ENCODE assay signal across 1 cellular context in genomic region chr19:19098703-19099632, GRCh38.
TF ChIP-seq lines count a peak whose summit lies in the region.

No MANE protein-coding gene starts in this region.

TF ChIP-seq in HepG2, 621 proteins besides CTCF, POLR2A, EP300 and RAD21 (continued from another document and continues in another):
- no peak for TF ChIP-seq ZSCAN25 (CRISPR knock-in tag; IDR thresholded peaks at IDR 0.05)
- TF ChIP-seq ZFP82 (CRISPR knock-in tag; IDR thresholded peaks at IDR 0.05; ENCODE audit: borderline replicate concordance): no peak
- TF ChIP-seq ZNF468 (CRISPR knock-in tag; IDR thresholded peaks at IDR 0.05): no peak
- TF ChIP-seq ZNF430 (CRISPR knock-in tag; IDR thresholded peaks at IDR 0.05): no peak
- peak; percentile 62; the same call in 1 of the 2 replicates for TF ChIP-seq ISL2 (CRISPR knock-in tag; IDR thresholded peaks at IDR 0.05)
- TF ChIP-seq JUND (CRISPR knock-in tag; IDR thresholded peaks at IDR 0.05): no peak
- TF ChIP-seq ZNF207 (IDR thresholded peaks at IDR 0.05; ENCODE audit: borderline replicate concordance): no peak
- TF ChIP-seq, protein P1, sequence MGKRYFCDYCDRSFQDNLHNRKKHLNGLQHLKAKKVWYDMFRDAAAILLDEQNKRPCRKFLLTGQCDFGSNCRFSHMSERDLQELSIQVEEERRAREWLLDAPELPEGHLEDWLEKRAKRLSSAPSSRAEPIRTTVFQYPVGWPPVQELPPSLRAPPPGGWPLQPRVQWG (CRISPR knock-in tag; IDR thresholded peaks at IDR 0.05; ENCODE audit: borderline replicate concordance, low read depth): no peak
- TF ChIP-seq ARNT (IDR thresholded peaks at IDR 0.05): no peak
- no peak for TF ChIP-seq ARHGAP35 (CRISPR knock-in tag; IDR thresholded peaks at IDR 0.05; ENCODE audit: borderline replicate concordance)
- peak; percentile 72; the same call in 1 of the 2 replicates for TF ChIP-seq ERF (CRISPR knock-in tag; IDR thresholded peaks at IDR 0.05)
- TF ChIP-seq ZBTB21 (CRISPR knock-in tag; IDR thresholded peaks at IDR 0.05): 0 out of 2 replicates have a peak, but pooled peaks have one; percentile 15
- peak; percentile 36; the same call in 1 of the 2 replicates for TF ChIP-seq ZBTB7B (CRISPR knock-in tag; IDR thresholded peaks at IDR 0.05)
- TF ChIP-seq, protein P2, sequence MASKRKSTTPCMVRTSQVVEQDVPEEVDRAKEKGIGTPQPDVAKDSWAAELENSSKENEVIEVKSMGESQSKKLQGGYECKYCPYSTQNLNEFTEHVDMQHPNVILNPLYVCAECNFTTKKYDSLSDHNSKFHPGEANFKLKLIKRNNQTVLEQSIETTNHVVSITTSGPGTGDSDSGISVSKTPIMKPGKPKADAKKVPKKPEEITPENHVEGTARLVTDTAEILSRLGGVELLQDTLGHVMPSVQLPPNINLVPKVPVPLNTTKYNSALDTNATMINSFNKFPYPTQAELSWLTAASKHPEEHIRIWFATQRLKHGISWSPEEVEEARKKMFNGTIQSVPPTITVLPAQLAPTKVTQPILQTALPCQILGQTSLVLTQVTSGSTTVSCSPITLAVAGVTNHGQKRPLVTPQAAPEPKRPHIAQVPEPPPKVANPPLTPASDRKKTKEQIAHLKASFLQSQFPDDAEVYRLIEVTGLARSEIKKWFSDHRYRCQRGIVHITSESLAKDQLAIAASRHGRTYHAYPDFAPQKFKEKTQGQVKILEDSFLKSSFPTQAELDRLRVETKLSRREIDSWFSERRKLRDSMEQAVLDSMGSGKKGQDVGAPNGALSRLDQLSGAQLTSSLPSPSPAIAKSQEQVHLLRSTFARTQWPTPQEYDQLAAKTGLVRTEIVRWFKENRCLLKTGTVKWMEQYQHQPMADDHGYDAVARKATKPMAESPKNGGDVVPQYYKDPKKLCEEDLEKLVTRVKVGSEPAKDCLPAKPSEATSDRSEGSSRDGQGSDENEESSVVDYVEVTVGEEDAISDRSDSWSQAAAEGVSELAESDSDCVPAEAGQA (IDR thresholded peaks at IDR 0.05; ENCODE audit: low read depth): no peak
- TF ChIP-seq, protein P2 (CRISPR knock-in tag; IDR thresholded peaks at IDR 0.05; ENCODE audit: borderline replicate concordance): no peak
- peak; percentile 20; the same call in 1 of the 2 replicates for TF ChIP-seq ZNF121 (CRISPR knock-in tag; IDR thresholded peaks at IDR 0.05)
- TF ChIP-seq DMTF1 (CRISPR knock-in tag; IDR thresholded peaks at IDR 0.05): no peak
- TF ChIP-seq RBM39 (IDR thresholded peaks at IDR 0.05; ENCODE audit: low read depth, low read length, poor library complexity, severe bottlenecking): peak; percentile 51
- no peak for TF ChIP-seq ZNF484 (CRISPR knock-in tag; IDR thresholded peaks at IDR 0.05; ENCODE audit: borderline replicate concordance, low read depth)
- no peak for TF ChIP-seq RNF2 (conservative IDR thresholded peaks at IDR 0.05; ENCODE audit: low read depth)
- 0 out of 2 replicates have a peak, but pooled peaks have one; percentile 12 for TF ChIP-seq ZBTB26 (CRISPR knock-in tag; IDR thresholded peaks at IDR 0.05; ENCODE audit: borderline replicate concordance)
- TF ChIP-seq HNRNPK (IDR thresholded peaks at IDR 0.05; ENCODE audit: low read depth, low read length, poor library complexity, severe bottlenecking): no peak
- TF ChIP-seq ZNF644 (CRISPR knock-in tag; IDR thresholded peaks at IDR 0.05; ENCODE audit: low read depth): peak; percentile 50
- no peak for TF ChIP-seq ZNF773 (CRISPR knock-in tag; IDR thresholded peaks at IDR 0.05; ENCODE audit: borderline replicate concordance)
- TF ChIP-seq CHD2 (IDR thresholded peaks at IDR 0.05; ENCODE audit: low read depth, low read length): no peak
- 0 out of 2 replicates have a peak, but pooled peaks have one; percentile 34 for TF ChIP-seq SALL2 (CRISPR knock-in tag; IDR thresholded peaks at IDR 0.05)
- TF ChIP-seq, protein P3, sequence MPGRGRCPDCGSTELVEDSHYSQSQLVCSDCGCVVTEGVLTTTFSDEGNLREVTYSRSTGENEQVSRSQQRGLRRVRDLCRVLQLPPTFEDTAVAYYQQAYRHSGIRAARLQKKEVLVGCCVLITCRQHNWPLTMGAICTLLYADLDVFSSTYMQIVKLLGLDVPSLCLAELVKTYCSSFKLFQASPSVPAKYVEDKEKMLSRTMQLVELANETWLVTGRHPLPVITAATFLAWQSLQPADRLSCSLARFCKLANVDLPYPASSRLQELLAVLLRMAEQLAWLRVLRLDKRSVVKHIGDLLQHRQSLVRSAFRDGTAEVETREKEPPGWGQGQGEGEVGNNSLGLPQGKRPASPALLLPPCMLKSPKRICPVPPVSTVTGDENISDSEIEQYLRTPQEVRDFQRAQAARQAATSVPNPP (CRISPR knock-in tag; IDR thresholded peaks at IDR 0.05): no peak
- no peak for TF ChIP-seq SMAD1 (CRISPR knock-in tag; IDR thresholded peaks at IDR 0.05; ENCODE audit: borderline replicate concordance, low read depth)
- peak; percentile 72 for TF ChIP-seq ZNF331 (CRISPR knock-in tag; IDR thresholded peaks at IDR 0.05)
- no peak for TF ChIP-seq ZBTB14 (CRISPR knock-in tag; IDR thresholded peaks at IDR 0.05)
- TF ChIP-seq NFRKB (IDR thresholded peaks at IDR 0.05): no peak
- TF ChIP-seq, protein P4, sequence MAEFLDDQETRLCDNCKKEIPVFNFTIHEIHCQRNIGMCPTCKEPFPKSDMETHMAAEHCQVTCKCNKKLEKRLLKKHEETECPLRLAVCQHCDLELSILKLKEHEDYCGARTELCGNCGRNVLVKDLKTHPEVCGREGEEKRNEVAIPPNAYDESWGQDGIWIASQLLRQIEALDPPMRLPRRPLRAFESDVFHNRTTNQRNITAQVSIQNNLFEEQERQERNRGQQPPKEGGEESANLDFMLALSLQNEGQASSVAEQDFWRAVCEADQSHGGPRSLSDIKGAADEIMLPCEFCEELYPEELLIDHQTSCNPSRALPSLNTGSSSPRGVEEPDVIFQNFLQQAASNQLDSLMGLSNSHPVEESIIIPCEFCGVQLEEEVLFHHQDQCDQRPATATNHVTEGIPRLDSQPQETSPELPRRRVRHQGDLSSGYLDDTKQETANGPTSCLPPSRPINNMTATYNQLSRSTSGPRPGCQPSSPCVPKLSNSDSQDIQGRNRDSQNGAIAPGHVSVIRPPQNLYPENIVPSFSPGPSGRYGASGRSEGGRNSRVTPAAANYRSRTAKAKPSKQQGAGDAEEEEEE (CRISPR knock-in tag; IDR thresholded peaks at IDR 0.05; ENCODE audit: borderline replicate concordance): 0 out of 2 replicates have a peak, but pooled peaks have one; percentile 54
- peak; percentile 50; the same call in 1 of the 2 replicates for TF ChIP-seq NR2F6 (IDR thresholded peaks at IDR 0.05)
- peak; percentile 76 for TF ChIP-seq NR2F6 (CRISPR knock-in tag; IDR thresholded peaks at IDR 0.05)
- TF ChIP-seq ATF6 (CRISPR knock-in tag; conservative IDR thresholded peaks at IDR 0.05): no peak
- no peak for TF ChIP-seq ZNF446 (CRISPR knock-in tag; IDR thresholded peaks at IDR 0.05)
- TF ChIP-seq DRAP1 (CRISPR knock-in tag; IDR thresholded peaks at IDR 0.05): peak; percentile 63
- no peak for TF ChIP-seq EEA1 (CRISPR knock-in tag; IDR thresholded peaks at IDR 0.05; ENCODE audit: borderline replicate concordance)
- TF ChIP-seq ZFP91 (CRISPR knock-in tag; IDR thresholded peaks at IDR 0.05; ENCODE audit: borderline replicate concordance): peak; percentile 47
- TF ChIP-seq, protein P5, sequence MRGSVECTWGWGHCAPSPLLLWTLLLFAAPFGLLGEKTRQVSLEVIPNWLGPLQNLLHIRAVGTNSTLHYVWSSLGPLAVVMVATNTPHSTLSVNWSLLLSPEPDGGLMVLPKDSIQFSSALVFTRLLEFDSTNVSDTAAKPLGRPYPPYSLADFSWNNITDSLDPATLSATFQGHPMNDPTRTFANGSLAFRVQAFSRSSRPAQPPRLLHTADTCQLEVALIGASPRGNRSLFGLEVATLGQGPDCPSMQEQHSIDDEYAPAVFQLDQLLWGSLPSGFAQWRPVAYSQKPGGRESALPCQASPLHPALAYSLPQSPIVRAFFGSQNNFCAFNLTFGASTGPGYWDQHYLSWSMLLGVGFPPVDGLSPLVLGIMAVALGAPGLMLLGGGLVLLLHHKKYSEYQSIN (CRISPR knock-in tag; IDR thresholded peaks at IDR 0.05; ENCODE audit: borderline replicate concordance): no peak
- no peak for TF ChIP-seq HMGA1 (CRISPR knock-in tag; conservative IDR thresholded peaks at IDR 0.05)
- no peak for TF ChIP-seq ZNF816 (CRISPR knock-in tag; IDR thresholded peaks at IDR 0.05; ENCODE audit: borderline replicate concordance)
- TF ChIP-seq GZF1 (CRISPR knock-in tag; IDR thresholded peaks at IDR 0.05): no peak
- TF ChIP-seq ZNF24 (IDR thresholded peaks at IDR 0.05): no peak
